Comparison of ENCODE assay signal across 1 cellular context in the genomic region with DNA sequence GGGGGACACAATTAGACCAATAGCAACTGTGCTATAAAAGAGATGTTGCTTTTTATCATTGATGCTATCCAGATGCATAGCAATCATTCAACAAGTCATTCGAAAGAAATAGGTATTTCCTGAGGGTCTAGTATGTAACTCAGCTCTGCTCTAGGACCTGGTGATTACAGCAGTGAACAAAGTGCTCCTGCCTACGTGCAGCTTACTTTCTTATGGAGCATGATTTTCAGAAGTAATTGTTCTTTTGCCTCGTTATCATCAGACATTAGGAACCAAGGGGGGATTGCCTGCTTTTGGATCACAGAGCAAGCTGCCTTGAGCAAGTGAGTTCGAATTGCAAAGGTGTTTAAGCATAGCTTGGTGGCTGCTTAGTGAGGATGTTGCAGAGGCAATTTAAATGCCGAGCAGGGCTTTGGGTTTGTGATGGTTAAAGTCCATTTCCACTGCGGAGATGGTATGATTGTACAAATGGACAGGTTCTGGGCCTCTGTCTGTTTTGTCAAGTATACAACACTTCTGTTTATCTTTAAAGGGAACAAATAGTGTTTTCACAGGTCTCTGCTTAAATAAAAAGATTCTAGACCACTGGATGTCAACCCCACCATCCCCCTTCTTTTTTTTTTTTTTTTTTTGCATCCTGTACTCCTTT.
TF ChIP-seq lines count a peak whose summit lies in the region.

No MANE protein-coding gene starts in this region.

TF ChIP-seq in HepG2, 621 proteins besides CTCF, POLR2A, EP300 and RAD21 (continued from another document and continues in another):
- TF ChIP-seq, protein P1, sequence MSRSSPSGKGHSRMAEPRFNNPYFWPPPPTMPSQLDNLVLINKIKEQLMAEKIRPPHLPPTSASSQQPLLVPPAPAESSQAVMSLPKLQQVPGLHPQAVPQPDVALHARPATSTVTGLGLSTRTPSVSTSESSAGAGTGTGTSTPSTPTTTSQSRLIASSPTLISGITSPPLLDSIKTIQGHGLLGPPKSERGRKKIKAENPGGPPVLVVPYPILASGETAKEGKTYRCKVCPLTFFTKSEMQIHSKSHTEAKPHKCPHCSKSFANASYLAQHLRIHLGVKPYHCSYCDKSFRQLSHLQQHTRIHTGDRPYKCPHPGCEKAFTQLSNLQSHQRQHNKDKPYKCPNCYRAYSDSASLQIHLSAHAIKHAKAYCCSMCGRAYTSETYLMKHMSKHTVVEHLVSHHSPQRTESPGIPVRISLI (CRISPR knock-in tag; IDR thresholded peaks at IDR 0.05; ENCODE audit: borderline replicate concordance) = peak; percentile 74; the same call in 1 of the 2 replicates
- TF ChIP-seq DMTF1 (CRISPR knock-in tag; IDR thresholded peaks at IDR 0.05) (no peak), ZNF24 (IDR thresholded peaks at IDR 0.05) (no peak), ZNF430 (CRISPR knock-in tag; IDR thresholded peaks at IDR 0.05) (no peak), ZNF562 (CRISPR knock-in tag; IDR thresholded peaks at IDR 0.05; ENCODE audit: borderline replicate concordance) (no peak), ZNF570 (CRISPR knock-in tag; IDR thresholded peaks at IDR 0.05; ENCODE audit: borderline replicate concordance) (no peak), SOX6 (IDR thresholded peaks at IDR 0.05) (no peak), SOX6 (CRISPR knock-in tag; IDR thresholded peaks at IDR 0.05) (peak; percentile 78), BHLHE40 (IDR thresholded peaks at IDR 0.05; ENCODE audit: low read length) (no peak), HNRNPH1 (optimal IDR thresholded peaks at IDR 0.05; ENCODE audit: low read depth, low read length) (no peak), ZNF10 (CRISPR knock-in tag; IDR thresholded peaks at IDR 0.05; ENCODE audit: borderline replicate concordance, low read depth) (no peak), ZC3H13 (CRISPR knock-in tag; IDR thresholded peaks at IDR 0.05) (no peak), ATF2 (CRISPR knock-in tag; IDR thresholded peaks at IDR 0.05) (no peak), CREB3 (CRISPR knock-in tag; IDR thresholded peaks at IDR 0.05) (no peak), KAT8 (CRISPR knock-in tag; IDR thresholded peaks at IDR 0.05) (peak; percentile 44; the same call in 1 of the 2 replicates), ZFY (CRISPR knock-in tag; IDR thresholded peaks at IDR 0.05) (no peak), MIER3 (CRISPR knock-in tag; IDR thresholded peaks at IDR 0.05; ENCODE audit: borderline replicate concordance) (no peak), ZBED4 (CRISPR knock-in tag; IDR thresholded peaks at IDR 0.05; ENCODE audit: borderline replicate concordance) (peak; percentile 70; the same call in 1 of the 2 replicates), PREB (CRISPR knock-in tag; IDR thresholded peaks at IDR 0.05) (no peak), PITX1 (CRISPR knock-in tag; IDR thresholded peaks at IDR 0.05) (peak; percentile 38; the same call in 1 of the 2 replicates), RXRA (CRISPR knock-in tag; IDR thresholded peaks at IDR 0.05) (no peak)
- TF ChIP-seq, protein P2, sequence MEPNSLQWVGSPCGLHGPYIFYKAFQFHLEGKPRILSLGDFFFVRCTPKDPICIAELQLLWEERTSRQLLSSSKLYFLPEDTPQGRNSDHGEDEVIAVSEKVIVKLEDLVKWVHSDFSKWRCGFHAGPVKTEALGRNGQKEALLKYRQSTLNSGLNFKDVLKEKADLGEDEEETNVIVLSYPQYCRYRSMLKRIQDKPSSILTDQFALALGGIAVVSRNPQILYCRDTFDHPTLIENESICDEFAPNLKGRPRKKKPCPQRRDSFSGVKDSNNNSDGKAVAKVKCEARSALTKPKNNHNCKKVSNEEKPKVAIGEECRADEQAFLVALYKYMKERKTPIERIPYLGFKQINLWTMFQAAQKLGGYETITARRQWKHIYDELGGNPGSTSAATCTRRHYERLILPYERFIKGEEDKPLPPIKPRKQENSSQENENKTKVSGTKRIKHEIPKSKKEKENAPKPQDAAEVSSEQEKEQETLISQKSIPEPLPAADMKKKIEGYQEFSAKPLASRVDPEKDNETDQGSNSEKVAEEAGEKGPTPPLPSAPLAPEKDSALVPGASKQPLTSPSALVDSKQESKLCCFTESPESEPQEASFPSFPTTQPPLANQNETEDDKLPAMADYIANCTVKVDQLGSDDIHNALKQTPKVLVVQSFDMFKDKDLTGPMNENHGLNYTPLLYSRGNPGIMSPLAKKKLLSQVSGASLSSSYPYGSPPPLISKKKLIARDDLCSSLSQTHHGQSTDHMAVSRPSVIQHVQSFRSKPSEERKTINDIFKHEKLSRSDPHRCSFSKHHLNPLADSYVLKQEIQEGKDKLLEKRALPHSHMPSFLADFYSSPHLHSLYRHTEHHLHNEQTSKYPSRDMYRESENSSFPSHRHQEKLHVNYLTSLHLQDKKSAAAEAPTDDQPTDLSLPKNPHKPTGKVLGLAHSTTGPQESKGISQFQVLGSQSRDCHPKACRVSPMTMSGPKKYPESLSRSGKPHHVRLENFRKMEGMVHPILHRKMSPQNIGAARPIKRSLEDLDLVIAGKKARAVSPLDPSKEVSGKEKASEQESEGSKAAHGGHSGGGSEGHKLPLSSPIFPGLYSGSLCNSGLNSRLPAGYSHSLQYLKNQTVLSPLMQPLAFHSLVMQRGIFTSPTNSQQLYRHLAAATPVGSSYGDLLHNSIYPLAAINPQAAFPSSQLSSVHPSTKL (CRISPR knock-in tag; IDR thresholded peaks at IDR 0.05) = peak; percentile 66; the same call in 1 of the 2 replicates
- TF ChIP-seq, protein P3, sequence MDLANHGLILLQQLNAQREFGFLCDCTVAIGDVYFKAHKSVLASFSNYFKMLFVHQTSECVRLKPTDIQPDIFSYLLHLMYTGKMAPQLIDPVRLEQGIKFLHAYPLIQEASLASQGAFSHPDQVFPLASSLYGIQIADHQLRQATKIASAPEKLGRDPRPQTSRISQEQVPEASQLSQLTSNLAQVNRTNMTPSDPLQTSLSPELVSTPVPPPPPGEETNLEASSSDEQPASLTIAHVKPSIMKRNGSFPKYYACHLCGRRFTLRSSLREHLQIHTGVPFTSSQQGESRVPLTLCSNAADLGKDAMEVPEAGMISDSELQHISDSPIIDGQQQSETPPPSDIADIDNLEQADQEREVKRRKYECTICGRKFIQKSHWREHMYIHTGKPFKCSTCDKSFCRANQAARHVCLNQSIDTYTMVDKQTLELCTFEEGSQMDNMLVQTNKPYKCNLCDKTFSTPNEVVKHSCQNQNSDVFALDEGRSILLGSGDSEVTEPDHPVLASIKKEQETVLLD (CRISPR knock-in tag; IDR thresholded peaks at IDR 0.05; ENCODE audit: low read depth) = no peak
